1 cellular context compared by ENCODE assay signal in genomic region chr1:25799758-25800537, GRCh38.
A peak's percentile ranks its signal among the peaks of the same experiment; 100 is the strongest.
TF ChIP-seq lines count a peak whose summit lies in the region.

Gene SELENON (plus strand): TSS chr1:25800193. CDS start chr1:25800231, 38 bp downstream.

TF ChIP-seq in WTC11, 78 proteins besides CTCF, POLR2A, EP300 and RAD21 (continued from another document):
- TF ChIP-seq FOXJ3 (CRISPR knock-in tag; IDR thresholded peaks at IDR 0.05; ENCODE audit: borderline replicate concordance): no peak
- no peak for TF ChIP-seq MYBL2 (CRISPR knock-in tag; IDR thresholded peaks at IDR 0.05)
- TF ChIP-seq ZNF138 (CRISPR knock-in tag; conservative IDR thresholded peaks at IDR 0.05): no peak
- TF ChIP-seq CBFB (CRISPR knock-in tag; IDR thresholded peaks at IDR 0.05; ENCODE audit: low read depth): no peak
- TF ChIP-seq FOXK1 (CRISPR knock-in tag; IDR thresholded peaks at IDR 0.05): no peak
- TF ChIP-seq AFF4 (CRISPR knock-in tag; IDR thresholded peaks at IDR 0.05; ENCODE audit: borderline replicate concordance): 0 out of 2 replicates have a peak, but pooled peaks have one; percentile 41
- TF ChIP-seq ZNF121 (CRISPR knock-in tag; IDR thresholded peaks at IDR 0.05): peak; percentile 61; the same call in 1 of the 2 replicates
- no peak for TF ChIP-seq JAZF1 (CRISPR knock-in tag; IDR thresholded peaks at IDR 0.05)
- no peak for TF ChIP-seq ZSCAN18 (CRISPR knock-in tag; IDR thresholded peaks at IDR 0.05)
- no peak for TF ChIP-seq PRRX2 (CRISPR knock-in tag; IDR thresholded peaks at IDR 0.05)
- TF ChIP-seq ATF3 (CRISPR knock-in tag; conservative IDR thresholded peaks at IDR 0.05): no peak
- TF ChIP-seq MAX (CRISPR knock-in tag; IDR thresholded peaks at IDR 0.05): peak; percentile 86
- peak; percentile 6; the same call in 1 of the 2 replicates for TF ChIP-seq SP1 (CRISPR knock-in tag; conservative IDR thresholded peaks at IDR 0.05)
